In the genomic region with DNA sequence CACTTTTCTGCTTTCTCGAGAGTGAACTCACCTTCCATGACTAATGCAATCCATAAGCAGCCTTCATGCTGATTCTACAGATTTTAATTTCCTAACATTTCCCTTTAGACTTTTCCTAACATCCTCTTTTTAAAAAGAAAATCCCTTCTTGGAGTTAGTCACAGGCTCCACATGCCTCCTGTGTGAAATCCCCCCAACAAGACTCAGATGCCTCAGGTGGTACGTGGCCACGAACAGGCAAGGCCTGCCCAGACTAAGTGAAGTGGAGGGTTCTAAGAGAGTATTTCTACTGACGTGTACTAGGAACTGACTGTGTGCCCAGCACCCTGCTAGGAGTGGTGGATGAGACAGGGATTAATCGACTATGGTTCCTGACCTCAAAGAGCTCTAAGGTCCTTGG, we compare ENCODE assay signal across 27 cellular contexts.
"Had no signal": no experiment of that assay in that cellular context is flagged by ENCODE, and none has a peak within 500 bp of the region (broad histone marks: within the 10 kb centered on the region; RNA-seq: fewer than 3 reads in every experiment).

No MANE protein-coding gene starts in this region.

- H3K27me3 ChIP-seq: ovary, testis, tibial artery, upper lobe of right lung, uterus had no signal

- H3K36me3 ChIP-seq: lower lobe of right lung, ovary, spleen, tibial artery, upper lobe of right lung, uterus had no signal

- H3K9me3 ChIP-seq: lower lobe of right lung, ovary, psoas muscle, spleen, testis, tibial artery, upper lobe of right lung, uterus had no signal

- H3K27ac ChIP-seq: dorsolateral prefrontal cortex, epithelial cell of prostate, lower lobe of right lung, ovary, psoas muscle, skin epidermis, spleen, testis, tibial artery, upper lobe of right lung, uterus had no signal

- ATAC-seq: esophagus mucosa; left colon; left ventricle myocardium superior; lower lobe of right lung; naive thymus-derived CD8-positive, alpha-beta T cell; psoas muscle; right cardiac atrium; stimulated activated memory B cell treated with anti-CD40 and anti-IgM and Interleukin-4, amounts not matched to agents 10 μg/mL and 1 μg/mL and 100 μg/mL, for 72 hours; stimulated activated naive CD8-positive, alpha-beta T cell treated with anti-CD3 and anti-CD28 coated beads, Interleukin-15, Interleukin-2, amounts not matched to agents 100 U/mL and 50 U/mL, for 24 hours; upper lobe of right lung had no signal

- H3K4me3 ChIP-seq: dorsolateral prefrontal cortex, lower lobe of right lung, ovary, psoas muscle, skin epidermis, spleen, testis, tibial artery, upper lobe of right lung, uterus had no signal

- H3K4me1 ChIP-seq: lower lobe of right lung, psoas muscle, spleen, testis, tibial artery, upper lobe of right lung, uterus had no signal

- DNase-seq: dorsolateral prefrontal cortex; effector CD4-positive, alpha-beta T cell; hypothalamus; immature natural killer cell; islet precursor cell; kidney glomerular epithelial cell; left colon; left ventricle myocardium superior; lower lobe of right lung; naive thymus-derived CD8-positive, alpha-beta T cell; occipital lobe; ovary; posterior cingulate gyrus; psoas muscle; right cardiac atrium; spleen; stimulated activated CD4-positive, alpha-beta T cell treated with anti-CD3 and anti-CD28 coated beads, Interleukin-4, amount 100 ng/mL, for 4 hours; stimulated activated naive CD8-positive, alpha-beta T cell treated with anti-CD3 and anti-CD28 coated beads, Interleukin-15, Interleukin-2, amounts not matched to agents 100 U/mL and 50 U/mL, for 24 hours; substantia nigra; testis; tibial artery; upper lobe of right lung; uterus had no signal
